In the genomic region with DNA sequence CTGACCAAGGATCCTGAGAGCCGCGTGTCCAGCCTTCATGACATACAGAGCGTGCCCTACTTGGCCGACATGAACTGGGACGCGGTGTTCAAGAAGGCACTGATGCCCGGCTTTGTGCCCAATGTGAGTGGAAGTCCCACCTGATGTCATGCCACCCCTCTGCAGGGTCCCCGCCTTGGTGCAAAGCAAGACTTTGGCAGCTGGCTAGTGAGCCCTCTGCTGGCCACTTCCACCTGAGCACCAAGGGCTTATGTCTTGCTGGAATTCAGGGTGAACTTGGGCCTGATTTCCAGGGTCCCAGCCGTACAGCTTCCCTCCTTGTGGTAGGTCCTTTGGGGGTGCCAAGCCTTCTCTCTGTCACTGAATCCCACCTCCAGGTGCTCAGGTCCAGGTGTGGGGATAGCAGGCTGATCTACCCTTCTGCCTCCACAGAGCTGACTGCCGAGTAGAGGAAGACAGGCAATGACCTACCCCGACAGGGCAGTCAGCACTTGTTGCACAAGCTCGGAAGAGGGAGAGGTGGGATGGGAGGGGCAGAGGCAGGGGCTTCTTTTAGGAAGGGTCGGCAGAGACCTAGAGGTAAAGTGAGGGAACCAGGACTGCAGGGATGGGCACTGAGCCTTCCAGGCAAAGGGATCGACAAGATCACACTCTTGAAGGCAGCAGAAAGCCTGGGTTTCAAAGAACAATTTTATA, we compare ENCODE assay signal across 9 cellular contexts.
DNase-seq lines count a peak whose midpoint lies in the region; ATAC-seq and TF ChIP-seq lines count a peak whose summit lies in the region.
"Had no signal": no experiment of that assay in that cellular context is flagged by ENCODE, and none has a peak within 500 bp of the region (broad histone marks: within the 10 kb centered on the region; RNA-seq: fewer than 3 reads in every experiment).

No MANE protein-coding gene starts in this region.

- no peak for ATAC-seq in GM21447 (IDR thresholded peaks at IDR 0.05; ENCODE audit: unreplicated experiment)

- no peaks in the 10 kb centered on the region for H3K36me3 ChIP-seq in tibial nerve
- H3K36me3 ChIP-seq: thoracic aorta had no signal

- DNase-seq in DMS 273 (lab: John Stamatoyannopoulos, UW; ENCODE audit: unreplicated experiment) = peak; percentile 44
- DNase-seq in DMS 273 treated with DMSO at 0.1 percent for 48 hours (lab: John Stamatoyannopoulos, UW) = no peak
- peak; percentile 67 for DNase-seq in dermis blood vessel endothelial cell
- peak; percentile 77 for DNase-seq in mesenteric fat pad (ENCODE audit: low spot score)
- DNase-seq in SIG-M5 (lab: John Stamatoyannopoulos, UW) = no peak
- no peak for DNase-seq in tibial nerve (ENCODE audit: low spot score in 2 of 2)

- H3K9me3 ChIP-seq in tibial nerve = peaks cover 0 to 5% (median 0%) of the 10 kb centered on the region in 4 donors
- H3K9me3 ChIP-seq: thoracic aorta had no signal

- no peak for TF ChIP-seq EP300 in tibial nerve (IDR thresholded peaks at IDR 0.05)

- no peak for TF ChIP-seq POLR2A in tibial nerve (IDR thresholded peaks at IDR 0.05)

- H3K4me3 ChIP-seq in tibial nerve = no peak overlapping the region
- H3K4me3 ChIP-seq: thoracic aorta had no signal

- H3K27ac ChIP-seq in tibial nerve = no peak overlapping the region
- H3K27ac ChIP-seq: thoracic aorta had no signal

- H3K4me1 ChIP-seq in tibial nerve = no peaks in the 10 kb centered on the region

- TF ChIP-seq CTCF in LNCAP (IDR thresholded peaks at IDR 0.05) (peak; percentile 78), tibial nerve (IDR thresholded peaks at IDR 0.05) (peak in 2 of 5 experiments; percentile 7 to 10)

- 68 to 81% methylated on average over 8 to 14 of the region's 14 CpGs for WGBS in tibial nerve, 2 donors

- no peaks in the 10 kb centered on the region for H3K27me3 ChIP-seq in tibial nerve

Comparison
In these comparisons a context has a peak if more than half of its experiments do, and no peak if none do; other contexts are left out.
1. DNase-seq: peak in DMS 273 (single experiment), dermis blood vessel endothelial cell (single experiment) and mesenteric fat pad (single experiment); none in DMS 273 treated with DMSO at 0.1 percent for 48 hours (single experiment), SIG-M5 (single experiment) and tibial nerve (0 of 2).